ENCODE assay signal across 1 cellular context in the genomic region with DNA sequence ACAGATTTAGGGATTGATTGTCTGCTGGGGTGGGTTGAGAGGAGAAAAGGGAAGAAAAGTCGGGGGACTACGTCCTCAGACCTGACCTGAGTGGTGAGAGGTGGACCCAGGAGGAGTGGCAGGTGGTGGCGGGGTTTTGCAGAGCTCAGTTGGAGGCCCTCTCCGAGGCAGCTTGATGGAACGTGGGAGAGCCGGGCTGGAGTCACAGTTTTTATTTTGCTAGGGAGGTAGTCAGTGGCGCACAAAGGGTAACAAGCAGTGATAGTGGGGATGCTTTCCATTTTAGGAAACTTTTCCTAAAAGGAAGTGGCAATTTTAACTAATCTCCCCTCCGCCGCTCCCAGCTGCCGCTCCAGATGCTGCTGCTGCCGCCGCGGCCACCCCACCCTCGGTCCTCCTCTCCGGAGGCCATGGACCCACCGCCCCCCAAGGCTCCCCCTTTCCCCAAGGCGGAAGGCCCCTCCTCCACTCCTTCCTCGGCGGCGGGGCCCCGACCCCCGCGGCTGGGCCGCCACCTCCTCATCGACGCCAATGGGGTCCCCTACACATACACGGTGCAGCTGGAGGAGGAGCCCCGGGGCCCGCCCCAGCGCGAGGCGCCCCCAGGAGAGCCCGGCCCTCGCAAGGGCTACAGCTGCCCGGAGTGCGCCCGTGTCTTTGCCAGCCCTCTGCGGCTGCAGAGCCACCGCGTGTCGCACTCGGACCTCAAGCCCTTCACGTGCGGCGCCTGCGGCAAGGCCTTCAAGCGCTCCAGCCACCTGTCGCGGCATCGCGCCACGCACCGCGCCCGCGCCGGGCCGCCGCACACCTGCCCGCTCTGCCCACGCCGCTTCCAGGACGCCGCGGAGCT.
TF ChIP-seq lines count a peak whose summit lies in the region.

No MANE protein-coding gene starts in this region.

TF ChIP-seq in H1, 55 proteins besides CTCF, POLR2A, EP300 and RAD21:
- TF ChIP-seq KDM5A (IDR thresholded peaks at IDR 0.05; ENCODE audit: low read length) (no peak), BCL11A (IDR thresholded peaks at IDR 0.05; ENCODE audit: low read depth in 2 of 2, low read length in 2 of 2) (no peak), PHF8 (conservative IDR thresholded peaks at IDR 0.05; ENCODE audit: low read depth, low read length) (peak; percentile 28; the same call in 1 of the 2 replicates), NANOG (IDR thresholded peaks at IDR 0.05; ENCODE audit: insufficient read depth, low read depth, low read length, poor library complexity, severe bottlenecking) (no peak)
- TF ChIP-seq, protein P1, sequence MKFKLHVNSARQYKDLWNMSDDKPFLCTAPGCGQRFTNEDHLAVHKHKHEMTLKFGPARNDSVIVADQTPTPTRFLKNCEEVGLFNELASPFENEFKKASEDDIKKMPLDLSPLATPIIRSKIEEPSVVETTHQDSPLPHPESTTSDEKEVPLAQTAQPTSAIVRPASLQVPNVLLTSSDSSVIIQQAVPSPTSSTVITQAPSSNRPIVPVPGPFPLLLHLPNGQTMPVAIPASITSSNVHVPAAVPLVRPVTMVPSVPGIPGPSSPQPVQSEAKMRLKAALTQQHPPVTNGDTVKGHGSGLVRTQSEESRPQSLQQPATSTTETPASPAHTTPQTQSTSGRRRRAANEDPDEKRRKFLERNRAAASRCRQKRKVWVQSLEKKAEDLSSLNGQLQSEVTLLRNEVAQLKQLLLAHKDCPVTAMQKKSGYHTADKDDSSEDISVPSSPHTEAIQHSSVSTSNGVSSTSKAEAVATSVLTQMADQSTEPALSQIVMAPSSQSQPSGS (IDR thresholded peaks at IDR 0.05; ENCODE audit: low read length) = no peak
- TF ChIP-seq, protein P2, sequence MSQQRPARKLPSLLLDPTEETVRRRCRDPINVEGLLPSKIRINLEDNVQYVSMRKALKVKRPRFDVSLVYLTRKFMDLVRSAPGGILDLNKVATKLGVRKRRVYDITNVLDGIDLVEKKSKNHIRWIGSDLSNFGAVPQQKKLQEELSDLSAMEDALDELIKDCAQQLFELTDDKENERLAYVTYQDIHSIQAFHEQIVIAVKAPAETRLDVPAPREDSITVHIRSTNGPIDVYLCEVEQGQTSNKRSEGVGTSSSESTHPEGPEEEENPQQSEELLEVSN (IDR thresholded peaks at IDR 0.05) = peak; percentile 57
- TF ChIP-seq, protein P3, sequence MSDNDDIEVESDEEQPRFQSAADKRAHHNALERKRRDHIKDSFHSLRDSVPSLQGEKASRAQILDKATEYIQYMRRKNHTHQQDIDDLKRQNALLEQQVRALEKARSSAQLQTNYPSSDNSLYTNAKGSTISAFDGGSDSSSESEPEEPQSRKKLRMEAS (IDR thresholded peaks at IDR 0.05) = peak; percentile 81
